1 cellular context compared by ENCODE assay signal in genomic region chr10:99667108-99667751, GRCh38.
A peak's percentile ranks its signal among the peaks of the same experiment; 100 is the strongest.
TF ChIP-seq lines count a peak whose summit lies in the region.

No MANE protein-coding gene starts in this region.

TF ChIP-seq in K562, 482 proteins besides CTCF, POLR2A, EP300 and RAD21 (continued from another document and continues in another):
- TF ChIP-seq MGA (IDR thresholded peaks at IDR 0.05) (no peak), RREB1 (CRISPR knock-in tag; IDR thresholded peaks at IDR 0.05) (no peak), HDAC1 (IDR thresholded peaks at IDR 0.05) (no peak), ILF3 (IDR thresholded peaks at IDR 0.05; ENCODE audit: borderline replicate concordance) (no peak), ZNF239 (CRISPR knock-in tag; IDR thresholded peaks at IDR 0.05) (no peak), ZNF780A (CRISPR knock-in tag; IDR thresholded peaks at IDR 0.05) (no peak), PPARD (CRISPR knock-in tag; IDR thresholded peaks at IDR 0.05) (no peak), SMARCC2 (IDR thresholded peaks at IDR 0.05; ENCODE audit: low read depth) (peak; percentile 72; the same call in 1 of the 2 replicates), GATAD2B (IDR thresholded peaks at IDR 0.05; ENCODE audit: borderline replicate concordance) (no peak), TARDBP (IDR thresholded peaks at IDR 0.05) (no peak), CREBBP (IDR thresholded peaks at IDR 0.05; ENCODE audit: low read depth, low read length) (no peak), GATAD2A (IDR thresholded peaks at IDR 0.05) (no peak), RBBP5 (IDR thresholded peaks at IDR 0.05; ENCODE audit: borderline replicate concordance, insufficient read depth, low read length, poor library complexity, severe bottlenecking) (no peak), HEY1 (CRISPR knock-in tag; IDR thresholded peaks at IDR 0.05; ENCODE audit: borderline replicate concordance) (no peak), RAD51 (IDR thresholded peaks at IDR 0.05; ENCODE audit: borderline replicate concordance, low read depth) (no peak), FOXO4 (CRISPR knock-in tag; IDR thresholded peaks at IDR 0.05) (no peak), GTF2A2 (tag; IDR thresholded peaks at IDR 0.05) (no peak), MYC (IDR thresholded peaks at IDR 0.05; ENCODE audit: low read depth, low read length) (no peak), MYC (CRISPR knock-in tag; IDR thresholded peaks at IDR 0.05; ENCODE audit: borderline replicate concordance, low read depth) (no peak), CREB5 (CRISPR knock-in tag; IDR thresholded peaks at IDR 0.05) (no peak), ZNF507 (tag; conservative IDR thresholded peaks at IDR 0.05) (no peak), CREB1 (IDR thresholded peaks at IDR 0.05) (no peak), CREB1 (CRISPR knock-in tag; IDR thresholded peaks at IDR 0.05) (no peak), DACH1 (IDR thresholded peaks at IDR 0.05; ENCODE audit: partially characterized antibody) (no peak), SRSF3 (IDR thresholded peaks at IDR 0.05; ENCODE audit: insufficient read depth, low read length) (no peak), MTA3 (IDR thresholded peaks at IDR 0.05; ENCODE audit: borderline replicate concordance) (no peak), ZNF445 (CRISPR knock-in tag; IDR thresholded peaks at IDR 0.05; ENCODE audit: low read depth) (no peak), FOXA3 (CRISPR knock-in tag; conservative IDR thresholded peaks at IDR 0.05 in 1 of 2, IDR thresholded peaks at IDR 0.05 in 1 of 2) (no peak), STAT5A (IDR thresholded peaks at IDR 0.05; ENCODE audit: borderline replicate concordance, low read length) (peak; percentile 24; the same call in 1 of the 2 replicates)
- TF ChIP-seq, protein P1, sequence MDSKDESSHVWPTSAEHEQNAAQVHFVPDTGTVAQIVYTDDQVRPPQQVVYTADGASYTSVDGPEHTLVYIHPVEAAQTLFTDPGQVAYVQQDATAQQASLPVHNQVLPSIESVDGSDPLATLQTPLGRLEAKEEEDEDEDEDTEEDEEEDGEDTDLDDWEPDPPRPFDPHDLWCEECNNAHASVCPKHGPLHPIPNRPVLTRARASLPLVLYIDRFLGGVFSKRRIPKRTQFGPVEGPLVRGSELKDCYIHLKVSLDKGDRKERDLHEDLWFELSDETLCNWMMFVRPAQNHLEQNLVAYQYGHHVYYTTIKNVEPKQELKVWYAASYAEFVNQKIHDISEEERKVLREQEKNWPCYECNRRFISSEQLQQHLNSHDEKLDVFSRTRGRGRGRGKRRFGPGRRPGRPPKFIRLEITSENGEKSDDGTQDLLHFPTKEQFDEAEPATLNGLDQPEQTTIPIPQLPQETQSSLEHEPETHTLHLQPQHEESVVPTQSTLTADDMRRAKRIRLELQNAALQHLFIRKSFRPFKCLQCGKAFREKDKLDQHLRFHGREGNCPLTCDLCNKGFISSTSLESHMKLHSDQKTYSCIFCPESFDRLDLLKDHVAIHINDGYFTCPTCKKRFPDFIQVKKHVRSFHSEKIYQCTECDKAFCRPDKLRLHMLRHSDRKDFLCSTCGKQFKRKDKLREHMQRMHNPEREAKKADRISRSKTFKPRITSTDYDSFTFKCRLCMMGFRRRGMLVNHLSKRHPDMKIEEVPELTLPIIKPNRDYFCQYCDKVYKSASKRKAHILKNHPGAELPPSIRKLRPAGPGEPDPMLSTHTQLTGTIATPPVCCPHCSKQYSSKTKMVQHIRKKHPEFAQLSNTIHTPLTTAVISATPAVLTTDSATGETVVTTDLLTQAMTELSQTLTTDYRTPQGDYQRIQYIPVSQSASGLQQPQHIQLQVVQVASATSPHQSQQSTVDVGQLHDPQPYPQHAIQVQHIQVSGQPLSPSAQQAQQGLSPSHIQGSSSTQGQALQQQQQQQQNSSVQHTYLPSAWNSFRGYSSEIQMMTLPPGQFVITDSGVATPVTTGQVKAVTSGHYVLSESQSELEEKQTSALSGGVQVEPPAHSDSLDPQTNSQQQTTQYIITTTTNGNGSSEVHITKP (IDR thresholded peaks at IDR 0.05; ENCODE audit: partially characterized antibody), result no peak
- TF ChIP-seq, protein P2, sequence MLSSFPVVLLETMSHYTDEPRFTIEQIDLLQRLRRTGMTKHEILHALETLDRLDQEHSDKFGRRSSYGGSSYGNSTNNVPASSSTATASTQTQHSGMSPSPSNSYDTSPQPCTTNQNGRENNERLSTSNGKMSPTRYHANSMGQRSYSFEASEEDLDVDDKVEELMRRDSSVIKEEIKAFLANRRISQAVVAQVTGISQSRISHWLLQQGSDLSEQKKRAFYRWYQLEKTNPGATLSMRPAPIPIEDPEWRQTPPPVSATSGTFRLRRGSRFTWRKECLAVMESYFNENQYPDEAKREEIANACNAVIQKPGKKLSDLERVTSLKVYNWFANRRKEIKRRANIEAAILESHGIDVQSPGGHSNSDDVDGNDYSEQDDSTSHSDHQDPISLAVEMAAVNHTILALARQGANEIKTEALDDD (IDR thresholded peaks at IDR 0.05), result peak; percentile 88
